ENCODE assay signal across 14 cellular contexts in genomic region chr2:3516831-3517230, GRCh38.
"Had no signal": no experiment of that assay in that cellular context is flagged by ENCODE, and none has a peak within 500 bp of the region (broad histone marks: within the 10 kb centered on the region; RNA-seq: fewer than 3 reads in every experiment).

No MANE protein-coding gene starts in this region.

- H3K27ac ChIP-seq: ovary had no signal

- H3K27me3 Mint-ChIP-seq: central memory CD8-positive, alpha-beta T cell; dendritic cell treated with granulocyte-macrophage colony-stimulating factor and Interleukin-4, amounts not matched to agents 40 ng/mL and 50 ng/mL, for 4 days had no signal

- H3K4me3 ChIP-seq: ovary, tibial nerve had no signal

- H3K4me3 Mint-ChIP-seq: dendritic cell treated with granulocyte-macrophage colony-stimulating factor and Interleukin-4, amounts not matched to agents 40 ng/mL and 50 ng/mL, for 4 days had no signal

- H3K9me3 ChIP-seq: ovary, tibial nerve had no signal

- ATAC-seq: activated CD4-positive, CD25-positive, alpha-beta regulatory T cell treated with anti-CD3 and anti-CD28 coated beads, Interleukin-2, amount 50 U/mL, for 24 hours; left cardiac atrium had no signal

- H3K27me3 ChIP-seq: ovary, tibial nerve had no signal

- DNase-seq: activated CD4-positive, alpha-beta T cell treated with anti-CD3 and anti-CD28 coated beads, Interleukin-2, amount 50 U/mL, for 4 hours; activated naive CD4-positive, alpha-beta T cell treated with Interleukin-2 at 50 U/mL for 16 hours; erythroblast; left cardiac atrium; mammary epithelial cell; ovary; retina; SIG-M5; small intestine; T-helper 2 cell had no signal

- FAIRE-seq: small intestine had no signal

- H3K36me3 ChIP-seq: ovary had no signal

- H3K27ac Mint-ChIP-seq: dendritic cell treated with granulocyte-macrophage colony-stimulating factor and Interleukin-4, amounts not matched to agents 40 ng/mL and 50 ng/mL, for 4 days had no signal
